ENCODE assay signal across 8 cellular contexts in the genomic region with DNA sequence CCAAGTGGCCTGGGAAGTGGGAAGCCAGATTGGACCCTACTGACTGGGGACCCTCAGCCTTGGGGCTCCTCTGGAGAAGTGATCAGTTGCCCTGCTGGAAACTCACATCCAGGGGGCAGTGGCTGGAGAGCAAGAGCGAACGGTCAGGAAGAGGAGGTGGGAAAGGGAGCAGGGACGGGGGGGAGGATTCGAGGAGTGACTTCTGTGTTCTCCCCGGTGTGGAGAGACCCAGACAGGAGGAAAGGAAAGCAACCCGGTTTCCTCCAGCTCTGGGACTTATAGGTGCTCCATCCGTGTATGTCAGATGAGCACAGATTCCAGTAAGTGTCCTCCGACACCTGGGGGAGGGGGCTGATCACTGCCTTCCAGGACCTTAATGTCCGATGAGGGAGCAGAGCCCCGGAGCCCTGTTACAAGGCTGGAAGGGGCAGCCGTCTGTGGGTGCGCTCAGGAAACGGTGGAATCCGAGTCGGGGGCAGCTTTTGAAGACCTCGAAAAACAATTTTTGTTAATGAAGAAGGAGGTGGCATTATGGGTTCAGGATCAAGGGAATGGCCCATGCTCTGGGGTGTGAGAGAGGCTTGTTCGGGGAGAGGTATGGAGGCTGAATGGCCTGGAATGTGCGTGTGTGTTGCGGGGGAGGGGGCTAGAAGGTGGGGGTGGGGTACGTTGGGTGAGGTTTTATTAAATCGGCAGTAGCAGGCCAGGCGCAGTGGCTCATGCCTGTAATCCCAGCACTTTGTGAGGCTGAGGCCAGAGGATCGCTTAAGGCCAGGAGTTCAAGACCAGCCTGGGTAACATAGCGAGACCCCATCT. TPM values are rescaled to one million over a fixed set of nuclear protein-coding genes. Genes with fewer than 3 reads are reported as not detected.
DNase-seq lines count a peak whose midpoint lies in the region; ATAC-seq and TF ChIP-seq lines count a peak whose summit lies in the region.

No MANE protein-coding gene starts in this region.

- TF ChIP-seq CTCF in fibroblast of the aortic adventitia (IDR thresholded peaks at IDR 0.05; ENCODE audit: insufficient read depth, low read length) = peak; percentile 31
- TF ChIP-seq CTCF in progenitor cell of endocrine pancreas (IDR thresholded peaks at IDR 0.05; ENCODE audit: unreplicated experiment) = peak; percentile 41
- no peak for TF ChIP-seq CTCF in thyroid gland (IDR thresholded peaks at IDR 0.05)

- H3K27ac Mint-ChIP-seq in progenitor cell of endocrine pancreas = peak overlapping the region; percentile 89

- peaks cover 0 to 20% of the 10 kb centered on the region in 2 donors for H3K4me1 ChIP-seq in thyroid gland

- H3K9me3 Mint-ChIP-seq in progenitor cell of endocrine pancreas (ENCODE audit: low read depth) = no peaks in the 10 kb centered on the region

- H3K4me3 Mint-ChIP-seq in progenitor cell of endocrine pancreas (ENCODE audit: low read depth) = peak overlapping the region; percentile 76

- H3K4me3 ChIP-seq in fibroblast of the aortic adventitia (ENCODE audit: low read depth, low read length) (no peak overlapping the region), thyroid gland (replicated peaks in 1 of 3) (no peak overlapping the region)

- no peaks in the 10 kb centered on the region for H3K36me3 Mint-ChIP-seq in progenitor cell of endocrine pancreas (ENCODE audit: insufficient read depth)

- peaks cover 5% of the 10 kb centered on the region for H3K4me1 Mint-ChIP-seq in progenitor cell of endocrine pancreas (ENCODE audit: low read depth)

- intact Hi-C loops in thyroid gland (cut with DNase I) = no loop called here

- peaks cover 51% of the 10 kb centered on the region for H3K27me3 Mint-ChIP-seq in progenitor cell of endocrine pancreas

- peaks cover 4% of the 10 kb centered on the region for H3K27me3 ChIP-seq in thyroid gland

- peak; percentile 83 for ATAC-seq in SK-N-SH treated with all-trans-retinoic acid at 6 μM for 48 hours
- ATAC-seq in HG03039 (IDR thresholded peaks at IDR 0.05; ENCODE audit: unreplicated experiment) = no peak

- TF ChIP-seq POLR2A in thyroid gland (IDR thresholded peaks at IDR 0.05) = no peak

- no peaks in the 10 kb centered on the region for H3K36me3 ChIP-seq in thyroid gland

- H3K27ac ChIP-seq in thyroid gland = no peak overlapping the region

- DNase-seq in ELR (ENCODE audit: low read depth) = peak; percentile 26
- no peak for DNase-seq in fibroblast of the aortic adventitia (ENCODE audit: low read depth)
- no peak for DNase-seq in progenitor cell of endocrine pancreas (ENCODE audit: low spot score, unreplicated experiment)
- no peak for DNase-seq in thyroid gland
- no peak for DNase-seq in activated CD4-positive, alpha-beta T cell treated with anti-CD3 and anti-CD28 coated beads, Interleukin-2, amount 50 U/mL, for 1 hour
- DNase-seq in nucleus accumbens (lab: John Stamatoyannopoulos, UW) = no peak

- WGBS in thyroid gland, 2 donors = 17% methylated on average over 24 of the region's 24 CpGs

- no peaks in the 10 kb centered on the region for H3K9me3 ChIP-seq in thyroid gland

TF ChIP-seq in SK-N-SH treated with all-trans-retinoic acid at 6 μM for 48 hours, 23 proteins besides CTCF, POLR2A, EP300 and RAD21 (continues in another document):
- TF ChIP-seq ZFP30 (CRISPR knock-in tag; IDR thresholded peaks at IDR 0.05) (no peak), ISL1 (CRISPR knock-in tag; IDR thresholded peaks at IDR 0.05) (no peak), ZNF565 (CRISPR knock-in tag; conservative IDR thresholded peaks at IDR 0.05; ENCODE audit: low read depth) (no peak), BACH2 (CRISPR knock-in tag; IDR thresholded peaks at IDR 0.05; ENCODE audit: borderline replicate concordance) (no peak), CSDC2 (CRISPR knock-in tag; IDR thresholded peaks at IDR 0.05) (no peak), ZFP3 (CRISPR knock-in tag; IDR thresholded peaks at IDR 0.05) (no peak), ZNF8 (CRISPR knock-in tag; IDR thresholded peaks at IDR 0.05) (no peak), OSR1 (CRISPR knock-in tag; IDR thresholded peaks at IDR 0.05) (no peak), ARNTL (CRISPR knock-in tag; IDR thresholded peaks at IDR 0.05; ENCODE audit: borderline replicate concordance, low read depth) (no peak), SNAI2 (CRISPR knock-in tag; IDR thresholded peaks at IDR 0.05) (no peak), GLIS3 (CRISPR knock-in tag; IDR thresholded peaks at IDR 0.05) (no peak)
- TF ChIP-seq, protein P1, sequence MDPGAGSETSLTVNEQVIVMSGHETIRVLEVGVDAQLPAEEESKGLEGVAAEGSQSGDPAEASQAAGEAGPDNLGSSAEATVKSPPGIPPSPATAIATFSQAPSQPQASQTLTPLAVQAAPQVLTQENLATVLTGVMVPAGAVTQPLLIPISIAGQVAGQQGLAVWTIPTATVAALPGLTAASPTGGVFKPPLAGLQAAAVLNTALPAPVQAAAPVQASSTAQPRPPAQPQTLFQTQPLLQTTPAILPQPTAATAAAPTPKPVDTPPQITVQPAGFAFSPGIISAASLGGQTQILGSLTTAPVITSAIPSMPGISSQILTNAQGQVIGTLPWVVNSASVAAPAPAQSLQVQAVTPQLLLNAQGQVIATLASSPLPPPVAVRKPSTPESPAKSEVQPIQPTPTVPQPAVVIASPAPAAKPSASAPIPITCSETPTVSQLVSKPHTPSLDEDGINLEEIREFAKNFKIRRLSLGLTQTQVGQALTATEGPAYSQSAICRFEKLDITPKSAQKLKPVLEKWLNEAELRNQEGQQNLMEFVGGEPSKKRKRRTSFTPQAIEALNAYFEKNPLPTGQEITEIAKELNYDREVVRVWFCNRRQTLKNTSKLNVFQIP (CRISPR knock-in tag; IDR thresholded peaks at IDR 0.05; ENCODE audit: borderline replicate concordance, low read depth) = no peak
- TF ChIP-seq, protein P2, sequence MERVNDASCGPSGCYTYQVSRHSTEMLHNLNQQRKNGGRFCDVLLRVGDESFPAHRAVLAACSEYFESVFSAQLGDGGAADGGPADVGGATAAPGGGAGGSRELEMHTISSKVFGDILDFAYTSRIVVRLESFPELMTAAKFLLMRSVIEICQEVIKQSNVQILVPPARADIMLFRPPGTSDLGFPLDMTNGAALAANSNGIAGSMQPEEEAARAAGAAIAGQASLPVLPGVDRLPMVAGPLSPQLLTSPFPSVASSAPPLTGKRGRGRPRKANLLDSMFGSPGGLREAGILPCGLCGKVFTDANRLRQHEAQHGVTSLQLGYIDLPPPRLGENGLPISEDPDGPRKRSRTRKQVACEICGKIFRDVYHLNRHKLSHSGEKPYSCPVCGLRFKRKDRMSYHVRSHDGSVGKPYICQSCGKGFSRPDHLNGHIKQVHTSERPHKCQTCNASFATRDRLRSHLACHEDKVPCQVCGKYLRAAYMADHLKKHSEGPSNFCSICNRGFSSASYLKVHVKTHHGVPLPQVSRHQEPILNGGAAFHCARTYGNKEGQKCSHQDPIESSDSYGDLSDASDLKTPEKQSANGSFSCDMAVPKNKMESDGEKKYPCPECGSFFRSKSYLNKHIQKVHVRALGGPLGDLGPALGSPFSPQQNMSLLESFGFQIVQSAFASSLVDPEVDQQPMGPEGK (CRISPR knock-in tag; IDR thresholded peaks at IDR 0.05; ENCODE audit: borderline replicate concordance) = no peak
- TF ChIP-seq, protein P3, sequence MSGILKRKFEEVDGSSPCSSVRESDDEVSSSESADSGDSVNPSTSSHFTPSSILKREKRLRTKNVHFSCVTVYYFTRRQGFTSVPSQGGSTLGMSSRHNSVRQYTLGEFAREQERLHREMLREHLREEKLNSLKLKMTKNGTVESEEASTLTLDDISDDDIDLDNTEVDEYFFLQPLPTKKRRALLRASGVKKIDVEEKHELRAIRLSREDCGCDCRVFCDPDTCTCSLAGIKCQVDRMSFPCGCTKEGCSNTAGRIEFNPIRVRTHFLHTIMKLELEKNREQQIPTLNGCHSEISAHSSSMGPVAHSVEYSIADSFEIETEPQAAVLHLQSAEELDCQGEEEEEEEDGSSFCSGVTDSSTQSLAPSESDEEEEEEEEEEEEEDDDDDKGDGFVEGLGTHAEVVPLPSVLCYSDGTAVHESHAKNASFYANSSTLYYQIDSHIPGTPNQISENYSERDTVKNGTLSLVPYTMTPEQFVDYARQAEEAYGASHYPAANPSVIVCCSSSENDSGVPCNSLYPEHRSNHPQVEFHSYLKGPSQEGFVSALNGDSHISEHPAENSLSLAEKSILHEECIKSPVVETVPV (CRISPR knock-in tag; IDR thresholded peaks at IDR 0.05) = no peak
- TF ChIP-seq, protein P4, sequence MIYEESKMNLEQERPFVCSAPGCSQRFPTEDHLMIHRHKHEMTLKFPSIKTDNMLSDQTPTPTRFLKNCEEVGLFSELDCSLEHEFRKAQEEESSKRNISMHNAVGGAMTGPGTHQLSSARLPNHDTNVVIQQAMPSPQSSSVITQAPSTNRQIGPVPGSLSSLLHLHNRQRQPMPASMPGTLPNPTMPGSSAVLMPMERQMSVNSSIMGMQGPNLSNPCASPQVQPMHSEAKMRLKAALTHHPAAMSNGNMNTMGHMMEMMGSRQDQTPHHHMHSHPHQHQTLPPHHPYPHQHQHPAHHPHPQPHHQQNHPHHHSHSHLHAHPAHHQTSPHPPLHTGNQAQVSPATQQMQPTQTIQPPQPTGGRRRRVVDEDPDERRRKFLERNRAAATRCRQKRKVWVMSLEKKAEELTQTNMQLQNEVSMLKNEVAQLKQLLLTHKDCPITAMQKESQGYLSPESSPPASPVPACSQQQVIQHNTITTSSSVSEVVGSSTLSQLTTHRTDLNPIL (CRISPR knock-in tag; IDR thresholded peaks at IDR 0.05; ENCODE audit: low read depth) = no peak

RNA-seq across cellular contexts. Expression of a gene that starts 34.8 kb away (rescaled TPM):
- total RNA-seq in fibroblast of the aortic adventitia (ENCODE audit: low replicate concordance) (5.0 and 5.2 TPM in 2 replicates), progenitor cell of endocrine pancreas (25.7 and 37.5 TPM in 2 replicates), thyroid gland (10 to 100 TPM in 2 of 4 donors, 1 to 10 TPM in 2; 3.3 to 12.9 (median 9.3) TPM)

RNA-seq across cellular contexts. Expression of a gene that starts 50.2 kb away (rescaled TPM):
- total RNA-seq in fibroblast of the aortic adventitia (ENCODE audit: low replicate concordance) = 11.7 and 19.9 TPM in 2 replicates
- total RNA-seq in progenitor cell of endocrine pancreas = 33.7 and 35.4 TPM in 2 replicates
- total RNA-seq in thyroid gland = 10 to 100 TPM; 37.3 to 59.2 (median 44.4) TPM

Comparison
In these comparisons a context has a peak if more than half of its experiments do, and no peak if none do; other contexts are left out.
1. CTCF ChIP-seq: peak in fibroblast of the aortic adventitia (single experiment) and progenitor cell of endocrine pancreas (single experiment); none in thyroid gland (0 of 6).